In genomic region chr10:109924100-109924499, GRCh38 we compare ENCODE assay signal across 8 cellular contexts. TPM values are rescaled to one million over a fixed set of nuclear protein-coding genes. Genes with fewer than 3 reads are reported as not detected.
A peak's percentile ranks its signal among the peaks of the same experiment; 100 is the strongest.
DNase-seq lines count a peak whose midpoint lies in the region; TF ChIP-seq lines count a peak whose summit lies in the region.

No MANE protein-coding gene starts in this region.

- CTCF ChIA-PET in Caco-2 (lab: Charles Lee) = no interaction called here

- intact Hi-C loops in Caco-2 (cut with micrococcal nuclease; ENCODE audit: unreplicated experiment) = no loop called here

- H2AFZ ChIP-seq in OCI-LY3 (ENCODE audit: low read depth, low read length) (peak overlapping the region; percentile 99), parathyroid adenoma (peak overlapping the region; percentile 89)

- H3K27me3 ChIP-seq in Caco-2 (replicated peaks; ENCODE audit: control insufficient read depth, insufficient read depth, low read length) = no peaks in the 10 kb centered on the region
- H3K27me3 ChIP-seq in OCI-LY3 (ENCODE audit: low read depth, low read length) = peaks cover 17% of the 10 kb centered on the region
- no peaks in the 10 kb centered on the region for H3K27me3 ChIP-seq in effector memory CD4-positive, alpha-beta T cell (replicated peaks; ENCODE audit: control insufficient read depth, insufficient read depth, low read length, poor library complexity, severe bottlenecking)
- no peaks in the 10 kb centered on the region for H3K27me3 ChIP-seq in parathyroid adenoma (ENCODE audit: control insufficient read depth, insufficient read depth, low read length)

- H3K4me1 Mint-ChIP-seq in Caco-2 (ENCODE audit: low read depth, unreplicated experiment) = peaks cover 27% of the 10 kb centered on the region

- no peak for TF ChIP-seq CTCF in Caco-2 (IDR thresholded peaks at IDR 0.05; ENCODE audit: insufficient read depth in 1 of 2, low read depth in 1 of 2, low read length in 1 of 2, severe bottlenecking in 1 of 2, unreplicated experiment in 1 of 2)
- no peak for TF ChIP-seq CTCF in OCI-LY3 (IDR thresholded peaks at IDR 0.05; ENCODE audit: low read depth, low read length)
- TF ChIP-seq CTCF in parathyroid adenoma (IDR thresholded peaks at IDR 0.05) = no peak

- H3K9me3 Mint-ChIP-seq in Caco-2 (ENCODE audit: unreplicated experiment) = peaks cover 10% of the 10 kb centered on the region

- peak overlapping the region; percentile 98 for H3K4me2 ChIP-seq in OCI-LY3 (ENCODE audit: low read length)
- H3K4me2 ChIP-seq in parathyroid adenoma (ENCODE audit: low read length) = peak overlapping the region; percentile 63

- H3K4me3 ChIP-seq in Caco-2 (ENCODE audit: low read depth, low read length) (no peak overlapping the region), OCI-LY3 (ENCODE audit: low read length) (peak overlapping the region; percentile 92), parathyroid adenoma (ENCODE audit: low read depth, low read length) (peak overlapping the region; percentile 52)
- H3K4me3 ChIP-seq in effector memory CD4-positive, alpha-beta T cell (ENCODE audit: insufficient read depth, low read depth, low read length, poor library complexity, severe bottlenecking) = peak overlapping the region; percentile 86

- H3K4me1 ChIP-seq in Caco-2 (peaks cover 34% of the 10 kb centered on the region), OCI-LY3 (ENCODE audit: low read length) (peaks cover 11% of the 10 kb centered on the region), parathyroid adenoma (peaks cover 12% of the 10 kb centered on the region)
- peaks cover 18% of the 10 kb centered on the region for H3K4me1 ChIP-seq in effector memory CD4-positive, alpha-beta T cell (ENCODE audit: control insufficient read depth, insufficient read depth, low read length, poor library complexity, severe bottlenecking)

- DNase-seq in Caco-2 (no peak), GM03348 (ENCODE audit: low spot score) (no peak), NOMO-1 (lab: John Stamatoyannopoulos, UW; ENCODE audit: unreplicated experiment in 2 of 2) (no peak)
- DNase-seq in effector memory CD4-positive, alpha-beta T cell = no peak
- no peak for DNase-seq in stimulated activated CD4-positive, alpha-beta T cell treated with anti-CD3 and anti-CD28 coated beads, Interleukin-12 subunit alpha, Interleukin-12 subunit beta, amount 100 ng/mL, for 4 hours
- DNase-seq in stimulated activated CD4-positive, alpha-beta T cell treated with anti-CD3 and anti-CD28 coated beads, Interleukin-1b, Interleukin-23, amount 100 ng/mL, for 48 hours = no peak

- BruUV-seq in Caco-2 (replicated peaks; lab: Mats Ljungman, UMichigan) = no TSS peak

- peaks cover 18% of the 10 kb centered on the region for H3K36me3 Mint-ChIP-seq in Caco-2 (ENCODE audit: insufficient read depth, unreplicated experiment)

- H3K27ac ChIP-seq in OCI-LY3 (ENCODE audit: low read length) (no peak overlapping the region), parathyroid adenoma (peak overlapping the region; percentile 54)
- H3K27ac ChIP-seq in effector memory CD4-positive, alpha-beta T cell (ENCODE audit: insufficient read depth, low read length, poor library complexity, severe bottlenecking) = no peak overlapping the region

- peak overlapping the region; percentile 63 for H3K4me3 Mint-ChIP-seq in Caco-2 (ENCODE audit: unreplicated experiment)

- no peaks in the 10 kb centered on the region for H4K20me1 ChIP-seq in OCI-LY3 (ENCODE audit: insufficient read depth, low read length)

- H3K9me3 ChIP-seq in Caco-2 (no peaks in the 10 kb centered on the region), OCI-LY3 (ENCODE audit: insufficient read depth, low read length) (no peaks in the 10 kb centered on the region), parathyroid adenoma (ENCODE audit: control insufficient read depth, low read length) (no peaks in the 10 kb centered on the region)
- no peaks in the 10 kb centered on the region for H3K9me3 ChIP-seq in effector memory CD4-positive, alpha-beta T cell (ENCODE audit: control insufficient read depth, low read length)

- H3K9ac ChIP-seq in OCI-LY3 (ENCODE audit: low read length) = peak overlapping the region; percentile 70; the same call in 1 of the 2 replicates
- no peak overlapping the region for H3K9ac ChIP-seq in parathyroid adenoma

- H3K27ac Mint-ChIP-seq in Caco-2 (ENCODE audit: unreplicated experiment) = peak overlapping the region; percentile 58

- peaks cover 15% of the 10 kb centered on the region for H3K79me2 ChIP-seq in OCI-LY3 (ENCODE audit: low read length)
- H3K79me2 ChIP-seq in parathyroid adenoma = peaks cover 4% of the 10 kb centered on the region

- no peaks in the 10 kb centered on the region for H3K27me3 Mint-ChIP-seq in Caco-2 (ENCODE audit: insufficient read depth, unreplicated experiment)

- POLR2A ChIA-PET in Caco-2 (lab: Charles Lee) = interaction anchor here (1.1 kb wide), 1 partner anchor 79 kb away, joined by 4 read pairs; no protein-coding TSS in a partner anchor

- H3K36me3 ChIP-seq in Caco-2 (ENCODE audit: control insufficient read depth, insufficient read depth, low read length) = peaks cover 5% of the 10 kb centered on the region
- no peaks in the 10 kb centered on the region for H3K36me3 ChIP-seq in OCI-LY3 (replicated peaks; ENCODE audit: low read depth, low read length)
- no peaks in the 10 kb centered on the region for H3K36me3 ChIP-seq in effector memory CD4-positive, alpha-beta T cell (ENCODE audit: control insufficient read depth, insufficient read depth, low read length)
- H3K36me3 ChIP-seq in parathyroid adenoma (ENCODE audit: control insufficient read depth, insufficient read depth, low read length) = no peaks in the 10 kb centered on the region

RNA-seq across cellular contexts. Expression of gene XPNPEP1, which starts 0.8 kb away (rescaled TPM):
- total RNA-seq in Caco-2 (2022) = 76.6 and 92.4 TPM in 2 replicates
